Comparison of ENCODE assay signal across 17 cellular contexts in the genomic region with DNA sequence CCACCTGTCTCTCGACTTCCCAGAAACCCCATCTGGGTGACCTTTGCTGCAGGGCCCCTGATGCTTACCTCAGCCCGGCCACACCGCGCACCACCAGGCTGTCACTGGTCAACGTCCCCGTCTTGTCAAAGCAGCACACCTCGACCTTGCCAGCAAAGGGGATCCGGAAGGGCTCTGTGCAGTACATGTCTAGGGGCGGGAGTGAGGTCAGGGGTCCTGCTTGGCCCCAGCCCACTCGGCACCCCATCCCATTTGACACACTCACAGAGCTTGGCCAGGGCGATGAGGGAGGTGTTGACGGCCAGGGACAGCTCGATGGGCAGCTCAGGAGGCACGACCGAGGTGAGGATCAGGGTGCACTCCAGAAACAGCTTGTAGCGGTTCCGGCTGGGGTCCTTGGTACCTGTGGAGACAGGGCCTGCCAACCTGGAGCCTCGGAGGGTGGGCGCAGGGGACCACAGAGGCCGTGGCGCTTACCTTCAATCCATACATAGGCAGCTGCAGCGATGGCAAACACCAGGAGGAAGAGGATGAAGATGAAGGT. TPM values are rescaled to one million over a fixed set of nuclear protein-coding genes. Genes with fewer than 3 reads are reported as not detected.
DNase-seq lines count a peak whose midpoint lies in the region; ATAC-seq and TF ChIP-seq lines count a peak whose summit lies in the region.
"Had no signal": no experiment of that assay in that cellular context is flagged by ENCODE, and none has a peak within 500 bp of the region (broad histone marks: within the 10 kb centered on the region; RNA-seq: fewer than 3 reads in every experiment).

No MANE protein-coding gene starts in this region.

- H3K27me3 ChIP-seq in SK-N-SH (ENCODE audit: insufficient read depth), result no peaks in the 10 kb centered on the region

- no peak overlapping the region for H3K9ac ChIP-seq in SK-N-SH
- H3K9ac ChIP-seq: GM23248 had no signal

- peaks cover 91 to 98% of the 10 kb centered on the region in 2 donors for H3K36me3 Mint-ChIP-seq in CD14-positive monocyte

- H2AFZ ChIP-seq in SK-N-SH (ENCODE audit: low read depth), result no peak overlapping the region
- H2AFZ ChIP-seq: GM23248 had no signal

- peaks cover 7% of the 10 kb centered on the region for H4K20me1 ChIP-seq in SK-N-SH (ENCODE audit: insufficient read depth)

- 93% methylated on average over 14 of the region's 22 CpGs for WGBS in SK-N-SH (ENCODE audit: low lambda C conversion rate)

- ATAC-seq in SK-N-SH treated with all-trans-retinoic acid at 6 μM for 48 hours (no peak), mucosa of descending colon (no peak), HG02798 (IDR thresholded peaks at IDR 0.05; ENCODE audit: poor library complexity, unreplicated experiment) (no peak), HG03342 (IDR thresholded peaks at IDR 0.05; ENCODE audit: unreplicated experiment) (no peak)

- no peaks in the 10 kb centered on the region for H3K4me1 Mint-ChIP-seq in CD14-positive monocyte
- H3K4me1 Mint-ChIP-seq: B cell had no signal

- H3K27ac Mint-ChIP-seq in CD14-positive monocyte, result peak overlapping the region in 1 of 7 donors; percentile 40
- H3K27ac Mint-ChIP-seq: B cell had no signal

- TF ChIP-seq CTCF in SK-N-SH (IDR thresholded peaks at IDR 0.05), result no peak
- TF ChIP-seq CTCF in CD14-positive monocyte (IDR thresholded peaks at IDR 0.05), result no peak
- TF ChIP-seq CTCF in HEK293 (tag by site-specific recombination; IDR thresholded peaks at IDR 0.05), result no peak
- TF ChIP-seq CTCF in mucosa of descending colon (IDR thresholded peaks at IDR 0.05), result no peak

- no peaks in the 10 kb centered on the region for H3F3A ChIP-seq in SK-N-SH (replicated peaks; ENCODE audit: insufficient read depth)

- H3K36me3 ChIP-seq in SK-N-SH (replicated peaks in 1 of 2; ENCODE audit: control insufficient read depth in 1 of 2, insufficient read depth in 2 of 2, low read length in 1 of 2) (peaks cover 20 to 93% of the 10 kb centered on the region in 2 experiments), HEK293 (ENCODE audit: control insufficient read depth in 2 of 2, insufficient read depth in 1 of 2, low read length in 2 of 2) (peaks cover 23 to 98% of the 10 kb centered on the region in 2 experiments), mucosa of descending colon (ENCODE audit: low read depth) (peaks cover 15% of the 10 kb centered on the region)

- peak; percentile 19 for DNase-seq in SK-N-SH
- peak; percentile 37 for DNase-seq in CD14-positive monocyte (ENCODE audit: low spot score)
- peak in 2 of 3 donors; percentile 18 to 37 for DNase-seq in mucosa of descending colon
- DNase-seq in GM19238 (ENCODE audit: insufficient read length, low spot score), result no peak
- DNase-seq: CD4-positive, CD25-positive, alpha-beta regulatory T cell; COR-L47; GM23248; KG1; NCI-H1694 treated with DMSO at 0.1 percent for 48 hours; NCI-H774; RPMI8226 had no signal

- H3K9me3 ChIP-seq in SK-N-SH (no peaks in the 10 kb centered on the region), HEK293 (ENCODE audit: control insufficient read depth, insufficient read depth, low read depth, low read length) (no peaks in the 10 kb centered on the region), mucosa of descending colon (no peaks in the 10 kb centered on the region)

- no peak for TF ChIP-seq RAD21 in SK-N-SH (IDR thresholded peaks at IDR 0.05; ENCODE audit: low read length)

- H3K4me1 ChIP-seq in SK-N-SH (ENCODE audit: control insufficient read depth in 1 of 2, insufficient read depth in 2 of 2, low read depth in 1 of 2, low read length in 1 of 2), result peaks cover 0 to 2% of the 10 kb centered on the region in 2 experiments; a peak in 1 of 4 replicates
- H3K4me1 ChIP-seq in HEK293 (ENCODE audit: control insufficient read depth, insufficient read depth, low read length), result no peaks in the 10 kb centered on the region
- H3K4me1 ChIP-seq in mucosa of descending colon (ENCODE audit: low read depth), result no peaks in the 10 kb centered on the region

- H3K79me2 ChIP-seq in SK-N-SH (ENCODE audit: insufficient read depth), result peaks cover 18% of the 10 kb centered on the region

- H3K27ac ChIP-seq in SK-N-SH (ENCODE audit: low read depth in 2 of 2, low read length in 1 of 2), result no peak overlapping the region
- no peak overlapping the region for H3K27ac ChIP-seq in HEK293 (ENCODE audit: extremely low read depth, low read depth, low read length)
- H3K27ac ChIP-seq: 22Rv1, GM23248 had no signal

- H3K4me3 ChIP-seq in SK-N-SH (ENCODE audit: low read depth in 2 of 2, low read length in 1 of 2) (no peak overlapping the region), HEK293 (ENCODE audit: low read depth, low read length) (no peak overlapping the region), mucosa of descending colon (no peak overlapping the region)
- H3K4me3 ChIP-seq: GM23248 had no signal

- intact Hi-C loops in CD14-positive monocyte (cut with micrococcal nuclease), result no loop called here
- intact Hi-C loops in mucosa of descending colon (cut with DNase I, micrococcal nuclease), result no loop called here

- no peak overlapping the region for H3K4me3 Mint-ChIP-seq in CD14-positive monocyte
- H3K4me3 Mint-ChIP-seq: B cell; CD4-positive, CD25-positive, alpha-beta regulatory T cell had no signal

- CTCF ChIA-PET in SK-N-SH (lab: Yijun Ruan, JAX), result interaction anchor here (0.6 to 6.6 kb wide), 3 partner anchors 11 to 124 kb away, joined by 3 to 45 read pairs (median 12); a partner anchor contains a TSS
- CTCF ChIA-PET in HEK293 (lab: Yijun Ruan, JAX), result no interaction called here

- peaks cover 0 to 10% (median 0%) of the 10 kb centered on the region in 3 donors for H3K27me3 Mint-ChIP-seq in CD14-positive monocyte (ENCODE audit: low read depth in 3 of 3)
- H3K27me3 Mint-ChIP-seq: B cell; CD4-positive, CD25-positive, alpha-beta regulatory T cell had no signal

- H3K9me2 ChIP-seq in SK-N-SH, result no peaks in the 10 kb centered on the region

- no peak for TF ChIP-seq EP300 in SK-N-SH (IDR thresholded peaks at IDR 0.05; ENCODE audit: borderline replicate concordance in 1 of 2, low read depth in 1 of 2, low read length in 1 of 2)

- H3K9me3 Mint-ChIP-seq in CD14-positive monocyte, result no peaks in the 10 kb centered on the region

- POLR2A ChIA-PET in SK-N-SH (lab: Yijun Ruan, JAX), result interaction anchor here (0.6 kb wide), 1 partner anchor 10 kb away, joined by 3 read pairs; no protein-coding TSS in a partner anchor
- POLR2A ChIA-PET in HEK293 (lab: Yijun Ruan, JAX), result no interaction called here

- H3K4me2 ChIP-seq in SK-N-SH, result no peak overlapping the region

TF ChIP-seq in SK-N-SH, 30 proteins besides CTCF, POLR2A, EP300 and RAD21:
- no peak for TF ChIP-seq YY1 (IDR thresholded peaks at IDR 0.05; ENCODE audit: low read depth)

TF ChIP-seq in SK-N-SH treated with all-trans-retinoic acid at 6 μM for 48 hours, 23 proteins besides CTCF, POLR2A, EP300 and RAD21 (continues in another document):
- TF ChIP-seq PPARA (CRISPR knock-in tag; IDR thresholded peaks at IDR 0.05; ENCODE audit: borderline replicate concordance) (no peak), SNAI2 (CRISPR knock-in tag; IDR thresholded peaks at IDR 0.05) (no peak), GLIS3 (CRISPR knock-in tag; IDR thresholded peaks at IDR 0.05) (no peak), ZNF565 (CRISPR knock-in tag; conservative IDR thresholded peaks at IDR 0.05; ENCODE audit: low read depth) (no peak)

TF ChIP-seq in HEK293, 187 proteins besides CTCF, POLR2A, EP300 and RAD21 (continues in another document):
- TF ChIP-seq, protein P1, sequence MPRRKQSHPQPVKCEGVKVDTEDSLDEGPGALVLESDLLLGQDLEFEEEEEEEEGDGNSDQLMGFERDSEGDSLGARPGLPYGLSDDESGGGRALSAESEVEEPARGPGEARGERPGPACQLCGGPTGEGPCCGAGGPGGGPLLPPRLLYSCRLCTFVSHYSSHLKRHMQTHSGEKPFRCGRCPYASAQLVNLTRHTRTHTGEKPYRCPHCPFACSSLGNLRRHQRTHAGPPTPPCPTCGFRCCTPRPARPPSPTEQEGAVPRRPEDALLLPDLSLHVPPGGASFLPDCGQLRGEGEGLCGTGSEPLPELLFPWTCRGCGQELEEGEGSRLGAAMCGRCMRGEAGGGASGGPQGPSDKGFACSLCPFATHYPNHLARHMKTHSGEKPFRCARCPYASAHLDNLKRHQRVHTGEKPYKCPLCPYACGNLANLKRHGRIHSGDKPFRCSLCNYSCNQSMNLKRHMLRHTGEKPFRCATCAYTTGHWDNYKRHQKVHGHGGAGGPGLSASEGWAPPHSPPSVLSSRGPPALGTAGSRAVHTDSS (tag by site-specific recombination; IDR thresholded peaks at IDR 0.05), result peak; percentile 67

RNA-seq across cellular contexts. Expression of a gene that starts 8.4 kb away (rescaled TPM):
- 49.6 and 67.9 TPM in 2 replicates for polyA plus RNA-seq in SK-N-SH (2012; rRNA removed)
- 15.5 and 24.3 TPM in 2 replicates for polyA plus RNA-seq in SK-N-SH (2012; cell fraction: cytosol; rRNA removed)
- polyA plus RNA-seq in SK-N-SH (2012; cell fraction: nucleus; rRNA removed), result 367 and 465 TPM in 2 replicates
- 10 to 100 TPM; 16.9 to 21.9 TPM for polyA plus RNA-seq in CD14-positive monocyte
- total RNA-seq in mucosa of descending colon, result 10 to 100 TPM; 56.1 to 71.9 (median 58.1) TPM

RNA-seq across cellular contexts. Expression of a gene that starts 11.7 kb away (rescaled TPM):
- polyA plus RNA-seq in SK-N-SH (2012; rRNA removed) (5.3 and 6.3 TPM in 2 replicates), CD14-positive monocyte (10 to 100 TPM; 41.4 to 75.1 TPM)
- 2.4 and 3.9 TPM in 2 replicates for polyA plus RNA-seq in SK-N-SH (2012; cell fraction: cytosol; rRNA removed)
- polyA plus RNA-seq in SK-N-SH (2012; cell fraction: nucleus; rRNA removed), result 40.0 and 43.5 TPM in 2 replicates
- 10 to 100 TPM; 18.1 to 35.5 (median 33.1) TPM for total RNA-seq in mucosa of descending colon

RNA-seq across cellular contexts. Expression of a gene that starts 13.5 kb away (rescaled TPM):
- polyA plus RNA-seq in SK-N-SH (2012; rRNA removed) (2.4 and 3.8 TPM in 2 replicates), CD14-positive monocyte (1 to 10 TPM; 5.5 to 8.4 TPM)
- polyA plus RNA-seq in SK-N-SH (2012; cell fraction: cytosol; rRNA removed), result 2.6 and 3.2 TPM in 2 replicates
- 3.0 and 5.6 TPM in 2 replicates for polyA plus RNA-seq in SK-N-SH (2012; cell fraction: nucleus; rRNA removed)
- 10 to 100 TPM; 11.4 to 15.6 (median 14.6) TPM for total RNA-seq in mucosa of descending colon

RNA-seq across cellular contexts. Expression of a gene that starts 27.1 kb away (rescaled TPM):
- polyA plus RNA-seq in SK-N-SH (2012; rRNA removed), result 4.3 and 4.5 TPM in 2 replicates
- polyA plus RNA-seq in SK-N-SH (2012; cell fraction: cytosol; rRNA removed), result 1.1 and 1.7 TPM in 2 replicates
- polyA plus RNA-seq in SK-N-SH (2012; cell fraction: nucleus; rRNA removed), result 33.9 and 35.0 TPM in 2 replicates
- polyA plus RNA-seq in CD14-positive monocyte, result 1 to 10 TPM; 1.9 to 2.2 TPM
- total RNA-seq in mucosa of descending colon, result 10 to 100 TPM; 10.9 to 30.0 (median 17.1) TPM

RNA-seq across cellular contexts. Expression of a gene that starts 36.6 kb away (rescaled TPM):
- 5.1 and 6.4 TPM in 2 replicates for polyA plus RNA-seq in SK-N-SH (2012; rRNA removed)
- polyA plus RNA-seq in SK-N-SH (2012; cell fraction: cytosol; rRNA removed), result 1.7 and 2.7 TPM in 2 replicates
- polyA plus RNA-seq in SK-N-SH (2012; cell fraction: nucleus; rRNA removed), result 22.9 and 27.6 TPM in 2 replicates
- not detected for polyA plus RNA-seq in CD14-positive monocyte
- total RNA-seq in mucosa of descending colon, result 1 to 10 TPM; 2.8 to 6.2 (median 4.6) TPM
